In the genomic region with DNA sequence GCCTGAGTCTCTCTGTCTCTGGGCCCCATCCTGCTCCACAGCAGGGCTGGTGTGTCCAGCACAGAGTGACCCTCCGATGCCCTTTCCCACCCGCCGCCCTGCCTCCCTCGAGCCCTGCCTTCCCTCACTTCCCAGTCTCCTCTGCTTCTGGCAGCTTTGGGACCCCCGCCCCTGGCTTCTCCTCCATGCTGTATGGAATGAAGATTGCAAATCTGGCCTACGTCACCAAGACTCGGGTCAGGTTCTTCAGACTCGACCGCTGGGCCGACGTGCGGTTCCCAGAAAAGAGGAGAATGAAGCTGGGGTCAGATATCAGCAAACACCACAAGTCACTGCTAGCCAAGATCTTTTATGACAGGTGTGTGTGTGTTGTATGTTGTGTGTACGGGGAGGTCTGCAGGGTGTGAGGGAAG, we compare ENCODE assay signal across 1 cellular context.
A peak's percentile ranks its signal among the peaks of the same experiment; 100 is the strongest.
TF ChIP-seq lines count a peak whose summit lies in the region.

No MANE protein-coding gene starts in this region.

TF ChIP-seq in K562, 482 proteins besides CTCF, POLR2A, EP300 and RAD21 (continues in another document):
- TF ChIP-seq ZNF253 (CRISPR knock-in tag; conservative IDR thresholded peaks at IDR 0.05) (no peak), HDGF (IDR thresholded peaks at IDR 0.05) (no peak), ZNF3 (CRISPR knock-in tag; IDR thresholded peaks at IDR 0.05) (no peak), RBM34 (IDR thresholded peaks at IDR 0.05; ENCODE audit: borderline replicate concordance, insufficient read depth, low read length) (no peak), TARDBP (IDR thresholded peaks at IDR 0.05) (no peak), PTTG1 (tag; IDR thresholded peaks at IDR 0.05; ENCODE audit: low read depth) (no peak), ZNF384 (IDR thresholded peaks at IDR 0.05; ENCODE audit: low read depth, low read length) (no peak), ZNF785 (CRISPR knock-in tag; IDR thresholded peaks at IDR 0.05) (no peak), SREBF2 (CRISPR knock-in tag; IDR thresholded peaks at IDR 0.05) (no peak), CTBP1 (IDR thresholded peaks at IDR 0.05; ENCODE audit: borderline replicate concordance) (no peak), TCFL5 (CRISPR knock-in tag; conservative IDR thresholded peaks at IDR 0.05) (no peak), MCM5 (IDR thresholded peaks at IDR 0.05; ENCODE audit: low read depth) (no peak), NFXL1 (CRISPR knock-in tag; IDR thresholded peaks at IDR 0.05) (no peak), PCBP2 (IDR thresholded peaks at IDR 0.05; ENCODE audit: low read depth, low read length, poor library complexity, severe bottlenecking) (no peak), ZKSCAN8 (CRISPR knock-in tag; IDR thresholded peaks at IDR 0.05) (no peak), ATF1 (CRISPR knock-in tag; IDR thresholded peaks at IDR 0.05) (no peak), ATF1 (tag; IDR thresholded peaks at IDR 0.05) (no peak), SMARCA5 (IDR thresholded peaks at IDR 0.05) (no peak), U2AF1 (optimal IDR thresholded peaks at IDR 0.05; ENCODE audit: low read depth, low read length) (no peak), RFX1 (IDR thresholded peaks at IDR 0.05) (no peak), ZNF444 (CRISPR knock-in tag; IDR thresholded peaks at IDR 0.05) (no peak), FOXM1 (IDR thresholded peaks at IDR 0.05; ENCODE audit: low read depth) (no peak), FOXM1 (CRISPR knock-in tag; IDR thresholded peaks at IDR 0.05; ENCODE audit: low read depth) (no peak), KLF1 (tag; IDR thresholded peaks at IDR 0.05) (no peak), CBX8 (IDR thresholded peaks at IDR 0.05; ENCODE audit: borderline replicate concordance, extremely low read depth, low read depth, low read length, poor library complexity, severe bottlenecking) (no peak), TCF3 (CRISPR knock-in tag; IDR thresholded peaks at IDR 0.05) (peak; percentile 44; the same call in 1 of the 2 replicates), NFIC (IDR thresholded peaks at IDR 0.05) (peak; percentile 49; the same call in 1 of the 2 replicates), JUN (IDR thresholded peaks at IDR 0.05; ENCODE audit: borderline replicate concordance, low read depth, low read length) (no peak), JUN (CRISPR knock-in tag; IDR thresholded peaks at IDR 0.05; ENCODE audit: borderline replicate concordance) (0 out of 2 replicates have a peak, but pooled peaks have one; percentile 40), HDAC3 (IDR thresholded peaks at IDR 0.05; ENCODE audit: borderline replicate concordance, partially characterized antibody) (no peak), ARID2 (IDR thresholded peaks at IDR 0.05) (no peak), ZNF274 (IDR thresholded peaks at IDR 0.05; ENCODE audit: borderline replicate concordance, low read depth, low read length) (no peak), ZNF121 (CRISPR knock-in tag; conservative IDR thresholded peaks at IDR 0.05) (no peak), ZNF717 (CRISPR knock-in tag; IDR thresholded peaks at IDR 0.05) (no peak), ZNF316 (IDR thresholded peaks at IDR 0.05) (no peak), ETV5 (CRISPR knock-in tag; IDR thresholded peaks at IDR 0.05; ENCODE audit: low read depth) (no peak), ZNF165 (CRISPR knock-in tag; IDR thresholded peaks at IDR 0.05; ENCODE audit: borderline replicate concordance) (no peak), HNRNPH1 (optimal IDR thresholded peaks at IDR 0.05; ENCODE audit: low read depth, low read length) (no peak), SMAD2 (IDR thresholded peaks at IDR 0.05; ENCODE audit: low read depth, low read length) (no peak), TEAD4 (IDR thresholded peaks at IDR 0.05; ENCODE audit: low read length) (peak; percentile 37), TEAD4 (CRISPR knock-in tag; IDR thresholded peaks at IDR 0.05; ENCODE audit: borderline replicate concordance) (no peak), RBM14 (IDR thresholded peaks at IDR 0.05; ENCODE audit: borderline replicate concordance, insufficient read depth, low read depth, low read length) (no peak), MYNN (IDR thresholded peaks at IDR 0.05) (no peak), MYNN (CRISPR knock-in tag; IDR thresholded peaks at IDR 0.05) (no peak), LARP7 (IDR thresholded peaks at IDR 0.05) (no peak), ZNF778 (CRISPR knock-in tag; IDR thresholded peaks at IDR 0.05) (no peak), ZNF77 (CRISPR knock-in tag; IDR thresholded peaks at IDR 0.05) (no peak), SRSF3 (IDR thresholded peaks at IDR 0.05; ENCODE audit: insufficient read depth, low read length) (no peak), ZFPM2 (CRISPR knock-in tag; IDR thresholded peaks at IDR 0.05) (no peak), CHD2 (IDR thresholded peaks at IDR 0.05; ENCODE audit: low read depth, low read length) (no peak), ZNF695 (CRISPR knock-in tag; IDR thresholded peaks at IDR 0.05) (no peak), NR4A1 (CRISPR knock-in tag; IDR thresholded peaks at IDR 0.05) (no peak), NR4A1 (tag; IDR thresholded peaks at IDR 0.05) (no peak)
- TF ChIP-seq, protein P1, sequence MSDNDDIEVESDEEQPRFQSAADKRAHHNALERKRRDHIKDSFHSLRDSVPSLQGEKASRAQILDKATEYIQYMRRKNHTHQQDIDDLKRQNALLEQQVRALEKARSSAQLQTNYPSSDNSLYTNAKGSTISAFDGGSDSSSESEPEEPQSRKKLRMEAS (CRISPR knock-in tag; IDR thresholded peaks at IDR 0.05): 0 out of 2 replicates have a peak, but pooled peaks have one; percentile 27
- TF ChIP-seq, protein P2, sequence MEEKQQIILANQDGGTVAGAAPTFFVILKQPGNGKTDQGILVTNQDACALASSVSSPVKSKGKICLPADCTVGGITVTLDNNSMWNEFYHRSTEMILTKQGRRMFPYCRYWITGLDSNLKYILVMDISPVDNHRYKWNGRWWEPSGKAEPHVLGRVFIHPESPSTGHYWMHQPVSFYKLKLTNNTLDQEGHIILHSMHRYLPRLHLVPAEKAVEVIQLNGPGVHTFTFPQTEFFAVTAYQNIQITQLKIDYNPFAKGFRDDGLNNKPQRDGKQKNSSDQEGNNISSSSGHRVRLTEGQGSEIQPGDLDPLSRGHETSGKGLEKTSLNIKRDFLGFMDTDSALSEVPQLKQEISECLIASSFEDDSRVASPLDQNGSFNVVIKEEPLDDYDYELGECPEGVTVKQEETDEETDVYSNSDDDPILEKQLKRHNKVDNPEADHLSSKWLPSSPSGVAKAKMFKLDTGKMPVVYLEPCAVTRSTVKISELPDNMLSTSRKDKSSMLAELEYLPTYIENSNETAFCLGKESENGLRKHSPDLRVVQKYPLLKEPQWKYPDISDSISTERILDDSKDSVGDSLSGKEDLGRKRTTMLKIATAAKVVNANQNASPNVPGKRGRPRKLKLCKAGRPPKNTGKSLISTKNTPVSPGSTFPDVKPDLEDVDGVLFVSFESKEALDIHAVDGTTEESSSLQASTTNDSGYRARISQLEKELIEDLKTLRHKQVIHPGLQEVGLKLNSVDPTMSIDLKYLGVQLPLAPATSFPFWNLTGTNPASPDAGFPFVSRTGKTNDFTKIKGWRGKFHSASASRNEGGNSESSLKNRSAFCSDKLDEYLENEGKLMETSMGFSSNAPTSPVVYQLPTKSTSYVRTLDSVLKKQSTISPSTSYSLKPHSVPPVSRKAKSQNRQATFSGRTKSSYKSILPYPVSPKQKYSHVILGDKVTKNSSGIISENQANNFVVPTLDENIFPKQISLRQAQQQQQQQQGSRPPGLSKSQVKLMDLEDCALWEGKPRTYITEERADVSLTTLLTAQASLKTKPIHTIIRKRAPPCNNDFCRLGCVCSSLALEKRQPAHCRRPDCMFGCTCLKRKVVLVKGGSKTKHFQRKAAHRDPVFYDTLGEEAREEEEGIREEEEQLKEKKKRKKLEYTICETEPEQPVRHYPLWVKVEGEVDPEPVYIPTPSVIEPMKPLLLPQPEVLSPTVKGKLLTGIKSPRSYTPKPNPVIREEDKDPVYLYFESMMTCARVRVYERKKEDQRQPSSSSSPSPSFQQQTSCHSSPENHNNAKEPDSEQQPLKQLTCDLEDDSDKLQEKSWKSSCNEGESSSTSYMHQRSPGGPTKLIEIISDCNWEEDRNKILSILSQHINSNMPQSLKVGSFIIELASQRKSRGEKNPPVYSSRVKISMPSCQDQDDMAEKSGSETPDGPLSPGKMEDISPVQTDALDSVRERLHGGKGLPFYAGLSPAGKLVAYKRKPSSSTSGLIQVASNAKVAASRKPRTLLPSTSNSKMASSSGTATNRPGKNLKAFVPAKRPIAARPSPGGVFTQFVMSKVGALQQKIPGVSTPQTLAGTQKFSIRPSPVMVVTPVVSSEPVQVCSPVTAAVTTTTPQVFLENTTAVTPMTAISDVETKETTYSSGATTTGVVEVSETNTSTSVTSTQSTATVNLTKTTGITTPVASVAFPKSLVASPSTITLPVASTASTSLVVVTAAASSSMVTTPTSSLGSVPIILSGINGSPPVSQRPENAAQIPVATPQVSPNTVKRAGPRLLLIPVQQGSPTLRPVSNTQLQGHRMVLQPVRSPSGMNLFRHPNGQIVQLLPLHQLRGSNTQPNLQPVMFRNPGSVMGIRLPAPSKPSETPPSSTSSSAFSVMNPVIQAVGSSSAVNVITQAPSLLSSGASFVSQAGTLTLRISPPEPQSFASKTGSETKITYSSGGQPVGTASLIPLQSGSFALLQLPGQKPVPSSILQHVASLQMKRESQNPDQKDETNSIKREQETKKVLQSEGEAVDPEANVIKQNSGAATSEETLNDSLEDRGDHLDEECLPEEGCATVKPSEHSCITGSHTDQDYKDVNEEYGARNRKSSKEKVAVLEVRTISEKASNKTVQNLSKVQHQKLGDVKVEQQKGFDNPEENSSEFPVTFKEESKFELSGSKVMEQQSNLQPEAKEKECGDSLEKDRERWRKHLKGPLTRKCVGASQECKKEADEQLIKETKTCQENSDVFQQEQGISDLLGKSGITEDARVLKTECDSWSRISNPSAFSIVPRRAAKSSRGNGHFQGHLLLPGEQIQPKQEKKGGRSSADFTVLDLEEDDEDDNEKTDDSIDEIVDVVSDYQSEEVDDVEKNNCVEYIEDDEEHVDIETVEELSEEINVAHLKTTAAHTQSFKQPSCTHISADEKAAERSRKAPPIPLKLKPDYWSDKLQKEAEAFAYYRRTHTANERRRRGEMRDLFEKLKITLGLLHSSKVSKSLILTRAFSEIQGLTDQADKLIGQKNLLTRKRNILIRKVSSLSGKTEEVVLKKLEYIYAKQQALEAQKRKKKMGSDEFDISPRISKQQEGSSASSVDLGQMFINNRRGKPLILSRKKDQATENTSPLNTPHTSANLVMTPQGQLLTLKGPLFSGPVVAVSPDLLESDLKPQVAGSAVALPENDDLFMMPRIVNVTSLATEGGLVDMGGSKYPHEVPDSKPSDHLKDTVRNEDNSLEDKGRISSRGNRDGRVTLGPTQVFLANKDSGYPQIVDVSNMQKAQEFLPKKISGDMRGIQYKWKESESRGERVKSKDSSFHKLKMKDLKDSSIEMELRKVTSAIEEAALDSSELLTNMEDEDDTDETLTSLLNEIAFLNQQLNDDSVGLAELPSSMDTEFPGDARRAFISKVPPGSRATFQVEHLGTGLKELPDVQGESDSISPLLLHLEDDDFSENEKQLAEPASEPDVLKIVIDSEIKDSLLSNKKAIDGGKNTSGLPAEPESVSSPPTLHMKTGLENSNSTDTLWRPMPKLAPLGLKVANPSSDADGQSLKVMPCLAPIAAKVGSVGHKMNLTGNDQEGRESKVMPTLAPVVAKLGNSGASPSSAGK (IDR thresholded peaks at IDR 0.05): no peak
- TF ChIP-seq, protein P3, sequence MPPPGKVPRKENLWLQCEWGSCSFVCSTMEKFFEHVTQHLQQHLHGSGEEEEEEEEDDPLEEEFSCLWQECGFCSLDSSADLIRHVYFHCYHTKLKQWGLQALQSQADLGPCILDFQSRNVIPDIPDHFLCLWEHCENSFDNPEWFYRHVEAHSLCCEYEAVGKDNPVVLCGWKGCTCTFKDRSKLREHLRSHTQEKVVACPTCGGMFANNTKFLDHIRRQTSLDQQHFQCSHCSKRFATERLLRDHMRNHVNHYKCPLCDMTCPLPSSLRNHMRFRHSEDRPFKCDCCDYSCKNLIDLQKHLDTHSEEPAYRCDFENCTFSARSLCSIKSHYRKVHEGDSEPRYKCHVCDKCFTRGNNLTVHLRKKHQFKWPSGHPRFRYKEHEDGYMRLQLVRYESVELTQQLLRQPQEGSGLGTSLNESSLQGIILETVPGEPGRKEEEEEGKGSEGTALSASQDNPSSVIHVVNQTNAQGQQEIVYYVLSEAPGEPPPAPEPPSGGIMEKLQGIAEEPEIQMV (tag; conservative IDR thresholded peaks at IDR 0.05; ENCODE audit: low read depth): no peak
- TF ChIP-seq, protein P4, sequence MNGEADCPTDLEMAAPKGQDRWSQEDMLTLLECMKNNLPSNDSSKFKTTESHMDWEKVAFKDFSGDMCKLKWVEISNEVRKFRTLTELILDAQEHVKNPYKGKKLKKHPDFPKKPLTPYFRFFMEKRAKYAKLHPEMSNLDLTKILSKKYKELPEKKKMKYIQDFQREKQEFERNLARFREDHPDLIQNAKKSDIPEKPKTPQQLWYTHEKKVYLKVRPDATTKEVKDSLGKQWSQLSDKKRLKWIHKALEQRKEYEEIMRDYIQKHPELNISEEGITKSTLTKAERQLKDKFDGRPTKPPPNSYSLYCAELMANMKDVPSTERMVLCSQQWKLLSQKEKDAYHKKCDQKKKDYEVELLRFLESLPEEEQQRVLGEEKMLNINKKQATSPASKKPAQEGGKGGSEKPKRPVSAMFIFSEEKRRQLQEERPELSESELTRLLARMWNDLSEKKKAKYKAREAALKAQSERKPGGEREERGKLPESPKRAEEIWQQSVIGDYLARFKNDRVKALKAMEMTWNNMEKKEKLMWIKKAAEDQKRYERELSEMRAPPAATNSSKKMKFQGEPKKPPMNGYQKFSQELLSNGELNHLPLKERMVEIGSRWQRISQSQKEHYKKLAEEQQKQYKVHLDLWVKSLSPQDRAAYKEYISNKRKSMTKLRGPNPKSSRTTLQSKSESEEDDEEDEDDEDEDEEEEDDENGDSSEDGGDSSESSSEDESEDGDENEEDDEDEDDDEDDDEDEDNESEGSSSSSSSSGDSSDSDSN (IDR thresholded peaks at IDR 0.05; ENCODE audit: borderline replicate concordance in 1 of 2, low read depth in 2 of 2, low read length in 2 of 2): no peak
- TF ChIP-seq, protein P5, sequence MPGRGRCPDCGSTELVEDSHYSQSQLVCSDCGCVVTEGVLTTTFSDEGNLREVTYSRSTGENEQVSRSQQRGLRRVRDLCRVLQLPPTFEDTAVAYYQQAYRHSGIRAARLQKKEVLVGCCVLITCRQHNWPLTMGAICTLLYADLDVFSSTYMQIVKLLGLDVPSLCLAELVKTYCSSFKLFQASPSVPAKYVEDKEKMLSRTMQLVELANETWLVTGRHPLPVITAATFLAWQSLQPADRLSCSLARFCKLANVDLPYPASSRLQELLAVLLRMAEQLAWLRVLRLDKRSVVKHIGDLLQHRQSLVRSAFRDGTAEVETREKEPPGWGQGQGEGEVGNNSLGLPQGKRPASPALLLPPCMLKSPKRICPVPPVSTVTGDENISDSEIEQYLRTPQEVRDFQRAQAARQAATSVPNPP (IDR thresholded peaks at IDR 0.05; ENCODE audit: borderline replicate concordance, insufficient read depth, insufficient read length): no peak
- TF ChIP-seq, protein P6, sequence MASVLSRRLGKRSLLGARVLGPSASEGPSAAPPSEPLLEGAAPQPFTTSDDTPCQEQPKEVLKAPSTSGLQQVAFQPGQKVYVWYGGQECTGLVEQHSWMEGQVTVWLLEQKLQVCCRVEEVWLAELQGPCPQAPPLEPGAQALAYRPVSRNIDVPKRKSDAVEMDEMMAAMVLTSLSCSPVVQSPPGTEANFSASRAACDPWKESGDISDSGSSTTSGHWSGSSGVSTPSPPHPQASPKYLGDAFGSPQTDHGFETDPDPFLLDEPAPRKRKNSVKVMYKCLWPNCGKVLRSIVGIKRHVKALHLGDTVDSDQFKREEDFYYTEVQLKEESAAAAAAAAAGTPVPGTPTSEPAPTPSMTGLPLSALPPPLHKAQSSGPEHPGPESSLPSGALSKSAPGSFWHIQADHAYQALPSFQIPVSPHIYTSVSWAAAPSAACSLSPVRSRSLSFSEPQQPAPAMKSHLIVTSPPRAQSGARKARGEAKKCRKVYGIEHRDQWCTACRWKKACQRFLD (CRISPR knock-in tag; IDR thresholded peaks at IDR 0.05): no peak
